Comparison of ENCODE assay signal across 1 cellular context in the genomic region with DNA sequence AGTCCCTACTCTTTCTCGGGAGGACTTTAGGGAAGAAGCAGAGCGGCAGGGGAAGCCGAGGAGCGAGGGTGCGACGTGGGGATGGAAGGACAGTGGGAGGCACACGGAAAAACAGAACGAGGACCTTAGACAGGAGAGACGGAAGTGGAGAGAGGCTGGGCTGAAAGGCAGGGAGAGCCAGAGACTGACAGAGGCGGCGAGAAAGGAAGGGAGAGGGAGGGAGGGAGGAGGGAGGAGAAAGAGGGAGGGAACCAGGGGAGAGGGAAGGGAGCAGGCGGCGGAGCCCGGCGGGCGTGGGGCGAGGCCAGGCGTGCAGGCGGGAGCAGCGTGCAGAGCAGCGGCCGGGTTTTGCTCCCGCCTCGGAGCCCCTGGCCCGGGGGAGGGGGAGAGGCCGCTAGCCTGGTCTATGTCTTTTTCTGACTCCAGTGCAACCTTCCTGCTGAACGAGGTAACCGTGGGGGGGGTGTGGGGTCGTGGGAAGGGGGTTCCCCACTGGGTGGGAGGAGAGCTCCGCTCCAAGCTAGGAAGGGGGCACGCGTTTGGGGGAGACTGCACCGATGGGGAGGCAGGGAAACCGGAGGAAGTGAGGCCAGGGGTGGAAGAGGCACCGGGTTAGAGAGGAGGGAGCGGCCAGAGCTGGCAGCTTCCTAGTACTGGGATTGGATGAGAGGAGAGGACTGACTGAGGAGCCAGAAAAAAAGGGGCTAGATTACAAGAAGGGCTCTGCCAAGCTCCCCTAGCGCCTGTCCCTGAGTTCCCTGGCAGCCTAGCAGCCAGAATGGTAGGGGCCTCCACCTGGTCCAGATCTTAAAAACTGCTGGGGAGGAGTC.
A peak's percentile ranks its signal among the peaks of the same experiment; 100 is the strongest.
TF ChIP-seq lines count a peak whose summit lies in the region.

No MANE protein-coding gene starts in this region.

TF ChIP-seq in HEK293, 187 proteins besides CTCF, POLR2A, EP300 and RAD21 (continued from another document and continues in another):
- TF ChIP-seq ZNF311 (tag by site-specific recombination; IDR thresholded peaks at IDR 0.05; ENCODE audit: borderline replicate concordance) (no peak), ZNF114 (tag by site-specific recombination; IDR thresholded peaks at IDR 0.05) (no peak), ZNF214 (tag by site-specific recombination; IDR thresholded peaks at IDR 0.05; ENCODE audit: borderline replicate concordance) (no peak), ZNF366 (tag by site-specific recombination; conservative IDR thresholded peaks at IDR 0.05) (peak; percentile 99), ZNF660 (tag by site-specific recombination; IDR thresholded peaks at IDR 0.05) (no peak), OVOL3 (tag by site-specific recombination; IDR thresholded peaks at IDR 0.05) (0 out of 2 replicates have a peak, but pooled peaks have one; percentile 22), ZSCAN23 (tag by site-specific recombination; IDR thresholded peaks at IDR 0.05) (peak; percentile 23; the same call in 1 of the 2 replicates), RBAK (tag by site-specific recombination; IDR thresholded peaks at IDR 0.05) (no peak), ZNF670 (tag by site-specific recombination; IDR thresholded peaks at IDR 0.05; ENCODE audit: low read depth) (no peak), ZNF274 (IDR thresholded peaks at IDR 0.05; ENCODE audit: low read length) (no peak), ZNF274 (tag by site-specific recombination; IDR thresholded peaks at IDR 0.05; ENCODE audit: borderline replicate concordance) (no peak), HOXD13 (CRISPR knock-in tag; IDR thresholded peaks at IDR 0.05; ENCODE audit: borderline replicate concordance) (no peak), EGR2 (tag by site-specific recombination; IDR thresholded peaks at IDR 0.05; ENCODE audit: low read depth) (peak; percentile 92), BCL11B (tag by site-specific recombination; IDR thresholded peaks at IDR 0.05; ENCODE audit: low read depth) (no peak), REPIN1 (tag by site-specific recombination; IDR thresholded peaks at IDR 0.05; ENCODE audit: low read depth) (no peak), ZNF433 (tag by site-specific recombination; IDR thresholded peaks at IDR 0.05; ENCODE audit: low read depth) (no peak), ZNF335 (tag by site-specific recombination; conservative IDR thresholded peaks at IDR 0.05) (peak; percentile 86), KLF1 (tag by site-specific recombination; IDR thresholded peaks at IDR 0.05) (peak; percentile 61)
- TF ChIP-seq, protein P1, sequence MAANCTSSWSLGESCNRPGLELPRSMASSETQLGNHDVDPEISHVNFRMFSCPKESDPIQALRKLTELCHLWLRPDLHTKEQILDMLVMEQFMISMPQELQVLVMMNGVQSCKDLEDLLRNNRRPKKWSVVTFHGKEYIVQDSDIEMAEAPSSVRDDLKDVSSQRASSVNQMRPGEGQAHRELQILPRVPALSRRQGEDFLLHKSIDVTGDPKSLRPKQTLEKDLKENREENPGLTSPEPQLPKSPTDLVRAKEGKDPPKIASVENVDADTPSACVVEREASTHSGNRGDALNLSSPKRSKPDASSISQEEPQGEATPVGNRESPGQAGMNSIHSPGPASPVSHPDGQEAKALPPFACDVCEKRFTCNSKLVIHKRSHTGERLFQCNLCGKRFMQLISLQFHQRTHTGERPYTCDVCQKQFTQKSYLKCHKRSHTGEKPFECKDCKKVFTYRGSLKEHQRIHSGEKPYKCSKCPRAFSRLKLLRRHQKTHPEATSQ (tag by site-specific recombination; IDR thresholded peaks at IDR 0.05), result 0 out of 2 replicates have a peak, but pooled peaks have one; percentile 13
- TF ChIP-seq, protein P2, sequence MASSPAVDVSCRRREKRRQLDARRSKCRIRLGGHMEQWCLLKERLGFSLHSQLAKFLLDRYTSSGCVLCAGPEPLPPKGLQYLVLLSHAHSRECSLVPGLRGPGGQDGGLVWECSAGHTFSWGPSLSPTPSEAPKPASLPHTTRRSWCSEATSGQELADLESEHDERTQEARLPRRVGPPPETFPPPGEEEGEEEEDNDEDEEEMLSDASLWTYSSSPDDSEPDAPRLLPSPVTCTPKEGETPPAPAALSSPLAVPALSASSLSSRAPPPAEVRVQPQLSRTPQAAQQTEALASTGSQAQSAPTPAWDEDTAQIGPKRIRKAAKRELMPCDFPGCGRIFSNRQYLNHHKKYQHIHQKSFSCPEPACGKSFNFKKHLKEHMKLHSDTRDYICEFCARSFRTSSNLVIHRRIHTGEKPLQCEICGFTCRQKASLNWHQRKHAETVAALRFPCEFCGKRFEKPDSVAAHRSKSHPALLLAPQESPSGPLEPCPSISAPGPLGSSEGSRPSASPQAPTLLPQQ (tag by site-specific recombination; IDR thresholded peaks at IDR 0.05), result peak; percentile 56; the same call in 1 of the 2 replicates
- TF ChIP-seq, protein P3, sequence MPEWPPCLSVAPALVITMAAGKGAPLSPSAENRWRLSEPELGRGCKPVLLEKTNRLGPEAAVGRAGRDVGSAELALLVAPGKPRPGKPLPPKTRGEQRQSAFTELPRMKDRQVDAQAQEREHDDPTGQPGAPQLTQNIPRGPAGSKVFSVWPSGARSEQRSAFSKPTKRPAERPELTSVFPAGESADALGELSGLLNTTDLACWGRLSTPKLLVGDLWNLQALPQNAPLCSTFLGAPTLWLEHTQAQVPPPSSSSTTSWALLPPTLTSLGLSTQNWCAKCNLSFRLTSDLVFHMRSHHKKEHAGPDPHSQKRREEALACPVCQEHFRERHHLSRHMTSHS (tag by site-specific recombination; IDR thresholded peaks at IDR 0.05), result no peak
- TF ChIP-seq, protein P4, sequence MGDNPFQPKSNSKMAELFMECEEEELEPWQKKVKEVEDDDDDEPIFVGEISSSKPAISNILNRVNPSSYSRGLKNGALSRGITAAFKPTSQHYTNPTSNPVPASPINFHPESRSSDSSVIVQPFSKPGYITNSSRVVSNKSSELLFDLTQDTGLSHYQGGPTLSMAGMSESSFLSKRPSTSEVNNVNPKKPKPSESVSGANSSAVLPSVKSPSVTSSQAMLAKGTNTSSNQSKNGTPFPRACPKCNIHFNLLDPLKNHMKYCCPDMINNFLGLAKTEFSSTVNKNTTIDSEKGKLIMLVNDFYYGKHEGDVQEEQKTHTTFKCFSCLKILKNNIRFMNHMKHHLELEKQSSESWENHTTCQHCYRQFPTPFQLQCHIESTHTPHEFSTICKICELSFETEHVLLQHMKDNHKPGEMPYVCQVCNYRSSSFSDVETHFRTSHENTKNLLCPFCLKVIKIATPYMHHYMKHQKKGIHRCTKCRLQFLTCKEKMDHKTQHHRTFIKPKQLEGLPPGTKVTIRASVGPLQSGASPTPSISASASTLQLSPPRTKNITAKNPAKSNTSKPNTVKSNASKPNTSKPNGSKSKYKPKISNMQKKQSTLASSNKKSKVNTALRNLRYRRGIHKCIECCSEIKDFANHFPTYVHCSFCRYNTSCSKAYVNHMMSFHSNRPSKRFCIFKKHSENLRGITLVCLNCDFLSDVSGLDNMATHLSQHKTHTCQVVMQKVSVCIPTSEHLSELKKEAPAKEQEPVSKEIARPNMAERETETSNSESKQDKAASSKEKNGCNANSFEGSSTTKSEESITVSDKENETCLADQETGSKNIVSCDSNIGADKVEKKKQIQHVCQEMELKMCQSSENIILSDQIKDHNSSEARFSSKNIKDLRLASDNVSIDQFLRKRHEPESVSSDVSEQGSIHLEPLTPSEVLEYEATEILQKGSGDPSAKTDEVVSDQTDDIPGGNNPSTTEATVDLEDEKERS (tag by site-specific recombination; IDR thresholded peaks at IDR 0.05), result no peak
- TF ChIP-seq, protein P5, sequence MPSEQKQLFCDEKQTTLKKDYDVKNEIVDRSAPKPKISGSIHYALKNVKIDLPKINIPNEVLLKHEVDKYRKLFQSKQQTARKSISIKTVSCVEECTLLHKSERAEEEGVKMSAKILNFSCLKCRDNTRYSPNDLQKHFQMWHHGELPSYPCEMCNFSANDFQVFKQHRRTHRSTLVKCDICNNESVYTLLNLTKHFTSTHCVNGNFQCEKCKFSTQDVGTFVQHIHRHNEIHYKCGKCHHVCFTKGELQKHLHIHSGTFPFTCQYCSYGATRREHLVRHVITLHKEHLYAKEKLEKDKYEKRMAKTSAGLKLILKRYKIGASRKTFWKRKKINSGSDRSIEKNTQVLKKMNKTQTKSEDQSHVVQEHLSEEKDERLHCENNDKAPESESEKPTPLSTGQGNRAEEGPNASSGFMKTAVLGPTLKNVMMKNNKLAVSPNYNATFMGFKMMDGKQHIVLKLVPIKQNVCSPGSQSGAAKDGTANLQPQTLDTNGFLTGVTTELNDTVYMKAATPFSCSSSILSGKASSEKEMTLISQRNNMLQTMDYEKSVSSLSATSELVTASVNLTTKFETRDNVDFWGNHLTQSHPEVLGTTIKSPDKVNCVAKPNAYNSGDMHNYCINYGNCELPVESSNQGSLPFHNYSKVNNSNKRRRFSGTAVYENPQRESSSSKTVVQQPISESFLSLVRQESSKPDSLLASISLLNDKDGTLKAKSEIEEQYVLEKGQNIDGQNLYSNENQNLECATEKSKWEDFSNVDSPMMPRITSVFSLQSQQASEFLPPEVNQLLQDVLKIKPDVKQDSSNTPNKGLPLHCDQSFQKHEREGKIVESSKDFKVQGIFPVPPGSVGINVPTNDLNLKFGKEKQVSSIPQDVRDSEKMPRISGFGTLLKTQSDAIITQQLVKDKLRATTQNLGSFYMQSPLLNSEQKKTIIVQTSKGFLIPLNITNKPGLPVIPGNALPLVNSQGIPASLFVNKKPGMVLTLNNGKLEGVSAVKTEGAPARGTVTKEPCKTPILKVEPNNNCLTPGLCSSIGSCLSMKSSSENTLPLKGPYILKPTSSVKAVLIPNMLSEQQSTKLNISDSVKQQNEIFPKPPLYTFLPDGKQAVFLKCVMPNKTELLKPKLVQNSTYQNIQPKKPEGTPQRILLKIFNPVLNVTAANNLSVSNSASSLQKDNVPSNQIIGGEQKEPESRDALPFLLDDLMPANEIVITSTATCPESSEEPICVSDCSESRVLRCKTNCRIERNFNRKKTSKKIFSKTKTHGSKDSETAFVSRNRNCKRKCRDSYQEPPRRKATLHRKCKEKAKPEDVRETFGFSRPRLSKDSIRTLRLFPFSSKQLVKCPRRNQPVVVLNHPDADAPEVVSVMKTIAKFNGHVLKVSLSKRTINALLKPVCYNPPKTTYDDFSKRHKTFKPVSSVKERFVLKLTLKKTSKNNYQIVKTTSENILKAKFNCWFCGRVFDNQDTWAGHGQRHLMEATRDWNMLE (tag by site-specific recombination; conservative IDR thresholded peaks at IDR 0.05; ENCODE audit: low read depth), result no peak
- TF ChIP-seq, protein P6, sequence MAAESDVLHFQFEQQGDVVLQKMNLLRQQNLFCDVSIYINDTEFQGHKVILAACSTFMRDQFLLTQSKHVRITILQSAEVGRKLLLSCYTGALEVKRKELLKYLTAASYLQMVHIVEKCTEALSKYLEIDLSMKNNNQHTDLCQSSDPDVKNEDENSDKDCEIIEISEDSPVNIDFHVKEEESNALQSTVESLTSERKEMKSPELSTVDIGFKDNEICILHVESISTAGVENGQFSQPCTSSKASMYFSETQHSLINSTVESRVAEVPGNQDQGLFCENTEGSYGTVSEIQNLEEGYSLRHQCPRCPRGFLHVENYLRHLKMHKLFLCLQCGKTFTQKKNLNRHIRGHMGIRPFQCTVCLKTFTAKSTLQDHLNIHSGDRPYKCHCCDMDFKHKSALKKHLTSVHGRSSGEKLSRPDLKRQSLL (tag by site-specific recombination; IDR thresholded peaks at IDR 0.05), result no peak; the same call in 1 of the 2 replicates
- TF ChIP-seq, protein P7, sequence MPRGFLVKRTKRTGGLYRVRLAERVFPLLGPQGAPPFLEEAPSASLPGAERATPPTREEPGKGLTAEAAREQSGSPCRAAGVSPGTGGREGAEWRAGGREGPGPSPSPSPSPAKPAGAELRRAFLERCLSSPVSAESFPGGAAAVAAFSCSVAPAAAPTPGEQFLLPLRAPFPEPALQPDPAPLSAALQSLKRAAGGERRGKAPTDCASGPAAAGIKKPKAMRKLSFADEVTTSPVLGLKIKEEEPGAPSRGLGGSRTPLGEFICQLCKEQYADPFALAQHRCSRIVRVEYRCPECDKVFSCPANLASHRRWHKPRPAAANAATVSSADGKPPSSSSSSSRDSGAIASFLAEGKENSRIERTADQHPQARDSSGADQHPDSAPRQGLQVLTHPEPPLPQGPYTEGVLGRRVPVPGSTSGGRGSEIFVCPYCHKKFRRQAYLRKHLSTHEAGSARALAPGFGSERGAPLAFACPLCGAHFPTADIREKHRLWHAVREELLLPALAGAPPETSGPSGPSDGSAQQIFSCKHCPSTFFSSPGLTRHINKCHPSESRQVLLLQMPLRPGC (tag by site-specific recombination; IDR thresholded peaks at IDR 0.05), result peak; percentile 27; the same call in 1 of the 2 replicates
- TF ChIP-seq, protein P8, sequence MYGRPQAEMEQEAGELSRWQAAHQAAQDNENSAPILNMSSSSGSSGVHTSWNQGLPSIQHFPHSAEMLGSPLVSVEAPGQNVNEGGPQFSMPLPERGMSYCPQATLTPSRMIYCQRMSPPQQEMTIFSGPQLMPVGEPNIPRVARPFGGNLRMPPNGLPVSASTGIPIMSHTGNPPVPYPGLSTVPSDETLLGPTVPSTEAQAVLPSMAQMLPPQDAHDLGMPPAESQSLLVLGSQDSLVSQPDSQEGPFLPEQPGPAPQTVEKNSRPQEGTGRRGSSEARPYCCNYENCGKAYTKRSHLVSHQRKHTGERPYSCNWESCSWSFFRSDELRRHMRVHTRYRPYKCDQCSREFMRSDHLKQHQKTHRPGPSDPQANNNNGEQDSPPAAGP (tag by site-specific recombination; IDR thresholded peaks at IDR 0.05), result peak; percentile 88
- TF ChIP-seq, protein P9, sequence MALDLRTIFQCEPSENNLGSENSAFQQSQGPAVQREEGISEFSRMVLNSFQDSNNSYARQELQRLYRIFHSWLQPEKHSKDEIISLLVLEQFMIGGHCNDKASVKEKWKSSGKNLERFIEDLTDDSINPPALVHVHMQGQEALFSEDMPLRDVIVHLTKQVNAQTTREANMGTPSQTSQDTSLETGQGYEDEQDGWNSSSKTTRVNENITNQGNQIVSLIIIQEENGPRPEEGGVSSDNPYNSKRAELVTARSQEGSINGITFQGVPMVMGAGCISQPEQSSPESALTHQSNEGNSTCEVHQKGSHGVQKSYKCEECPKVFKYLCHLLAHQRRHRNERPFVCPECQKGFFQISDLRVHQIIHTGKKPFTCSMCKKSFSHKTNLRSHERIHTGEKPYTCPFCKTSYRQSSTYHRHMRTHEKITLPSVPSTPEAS (tag by site-specific recombination; IDR thresholded peaks at IDR 0.05), result no peak
- TF ChIP-seq, protein P10, sequence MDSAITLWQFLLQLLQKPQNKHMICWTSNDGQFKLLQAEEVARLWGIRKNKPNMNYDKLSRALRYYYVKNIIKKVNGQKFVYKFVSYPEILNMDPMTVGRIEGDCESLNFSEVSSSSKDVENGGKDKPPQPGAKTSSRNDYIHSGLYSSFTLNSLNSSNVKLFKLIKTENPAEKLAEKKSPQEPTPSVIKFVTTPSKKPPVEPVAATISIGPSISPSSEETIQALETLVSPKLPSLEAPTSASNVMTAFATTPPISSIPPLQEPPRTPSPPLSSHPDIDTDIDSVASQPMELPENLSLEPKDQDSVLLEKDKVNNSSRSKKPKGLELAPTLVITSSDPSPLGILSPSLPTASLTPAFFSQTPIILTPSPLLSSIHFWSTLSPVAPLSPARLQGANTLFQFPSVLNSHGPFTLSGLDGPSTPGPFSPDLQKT (IDR thresholded peaks at IDR 0.05; ENCODE audit: borderline replicate concordance, low read depth, low read length), result no peak
